Comparison of ENCODE assay signal across 19 cellular contexts in genomic region chr6:44972710-44973109, GRCh38.
DNase-seq lines count a peak whose midpoint lies in the region; ATAC-seq, FAIRE-seq and TF ChIP-seq lines count a peak whose summit lies in the region.
"Had no signal": no experiment of that assay in that cellular context is flagged by ENCODE, and none has a peak within 500 bp of the region (broad histone marks: within the 10 kb centered on the region; RNA-seq: fewer than 3 reads in every experiment).

No MANE protein-coding gene starts in this region.

- no peaks in the 10 kb centered on the region for H3K36me3 ChIP-seq in endodermal cell (ENCODE audit: control insufficient read depth, insufficient read depth, low read length)

- peaks cover 48% of the 10 kb centered on the region for H3K9me3 ChIP-seq in endodermal cell (ENCODE audit: control insufficient read depth, low read length)

- 95 to 97% methylated on average over 3 of the region's 3 CpGs for WGBS in endodermal cell (ENCODE audit: insufficient coverage in 1 of 2, insufficient read length in 1 of 2), 2 experiments

- peak; percentile 11 for DNase-seq in activated CD4-positive, alpha-beta T cell treated with anti-CD3 and anti-CD28 coated beads for 48 hours
- no peak for DNase-seq in activated CD4-positive, alpha-beta T cell treated with anti-CD3 and anti-CD28 coated beads, Interleukin-2, amount 50 U/mL, for 48 hours
- peak; percentile 38 for DNase-seq in stimulated activated naive CD8-positive, alpha-beta T cell treated with anti-CD3 and anti-CD28 coated beads, Interleukin-15, Interleukin-2, amounts not matched to agents 100 U/mL and 50 U/mL, for 24 hours
- DNase-seq in stimulated activated naive CD8-positive, alpha-beta T cell treated with anti-CD3 and anti-CD28 coated beads, Interleukin-15, amount 100 ng/mL, for 72 hours = no peak
- DNase-seq in endodermal cell (peak; percentile 50), HTR-8/SVneo (ENCODE audit: insufficient read length, low spot score) (no peak)
- DNase-seq in activated effector memory CD4-positive, alpha-beta T cell treated with Interleukin-2 at 50 U/mL for 16 hours = no peak
- DNase-seq in stimulated activated CD8-positive, alpha-beta memory T cell treated with anti-CD3 and anti-CD28 coated beads, Interleukin-4, amount 100 ng/mL, for 48 hours = no peak
- DNase-seq: CD4-positive, alpha-beta memory T cell; DMS153; DMS79; GF-D8; HCEC 1CT; HFFc6 had no signal

- peaks cover 52% of the 10 kb centered on the region for H3K4me1 Mint-ChIP-seq in stimulated activated naive CD8-positive, alpha-beta T cell treated with anti-CD3 and anti-CD28 coated beads, Interleukin-15, amount 100 ng/mL, for 72 hours
- no peaks in the 10 kb centered on the region for H3K4me1 Mint-ChIP-seq in endodermal cell
- H3K4me1 Mint-ChIP-seq: GM23338 had no signal

- H3K4me3 ChIP-seq in endodermal cell (ENCODE audit: low read length) = peak overlapping the region; percentile 45
- H3K4me3 ChIP-seq: BLaER1, GM23338 had no signal

- no peak overlapping the region for H3K27ac Mint-ChIP-seq in stimulated activated naive CD8-positive, alpha-beta T cell treated with anti-CD3 and anti-CD28 coated beads, Interleukin-15, amount 100 ng/mL, for 72 hours
- no peak overlapping the region for H3K27ac Mint-ChIP-seq in endodermal cell
- H3K27ac Mint-ChIP-seq: CD14-positive monocyte, GM23338, HFFc6 had no signal

- H3K9ac ChIP-seq in endodermal cell (ENCODE audit: extremely low read depth, low read length, poor library complexity, severe bottlenecking) = no peak overlapping the region
- H3K9ac ChIP-seq: BLaER1 had no signal

- ATAC-seq in stimulated activated naive CD8-positive, alpha-beta T cell treated with anti-CD3 and anti-CD28 coated beads, Interleukin-15, Interleukin-2, amounts not matched to agents 100 U/mL and 50 U/mL, for 24 hours = no peak
- no peak for ATAC-seq in stimulated activated naive CD8-positive, alpha-beta T cell treated with anti-CD3 and anti-CD28 coated beads, Interleukin-15, amount 100 ng/mL, for 72 hours
- ATAC-seq: GM23338 had no signal

- H3K27ac ChIP-seq in endodermal cell (ENCODE audit: low read depth, low read length) = no peak overlapping the region
- H3K27ac ChIP-seq: 22Rv1, BLaER1 had no signal

- no peak overlapping the region for H3K4me3 Mint-ChIP-seq in stimulated activated naive CD8-positive, alpha-beta T cell treated with anti-CD3 and anti-CD28 coated beads, Interleukin-15, amount 100 ng/mL, for 72 hours
- no peak overlapping the region for H3K4me3 Mint-ChIP-seq in endodermal cell
- H3K4me3 Mint-ChIP-seq: CD14-positive monocyte, GM23338, HFFc6 had no signal

- no peaks in the 10 kb centered on the region for H3K4me1 ChIP-seq in endodermal cell (ENCODE audit: control insufficient read depth, insufficient read depth, low read length)

- FAIRE-seq in HTR-8/SVneo (lab: Jason Lieb, UNC) = no peak
- FAIRE-seq: H54 had no signal

- no peaks in the 10 kb centered on the region for H3K27me3 Mint-ChIP-seq in stimulated activated naive CD8-positive, alpha-beta T cell treated with anti-CD3 and anti-CD28 coated beads, Interleukin-15, amount 100 ng/mL, for 72 hours
- no peaks in the 10 kb centered on the region for H3K27me3 Mint-ChIP-seq in endodermal cell (ENCODE audit: insufficient read depth)
- H3K27me3 Mint-ChIP-seq: CD4-positive, alpha-beta memory T cell had no signal

- no peaks in the 10 kb centered on the region for H3K27me3 ChIP-seq in endodermal cell (ENCODE audit: control insufficient read depth, insufficient read depth, low read length, poor library complexity, severe bottlenecking)
- H3K27me3 ChIP-seq: BLaER1 had no signal

- peaks cover 35% of the 10 kb centered on the region for H3K36me3 Mint-ChIP-seq in endodermal cell (ENCODE audit: low read depth)

- peaks cover 30 to 31% of the 10 kb centered on the region in 2 donors for H3K9me3 Mint-ChIP-seq in stimulated activated naive CD8-positive, alpha-beta T cell treated with anti-CD3 and anti-CD28 coated beads, Interleukin-15, amount 100 ng/mL, for 72 hours
- H3K9me3 Mint-ChIP-seq in endodermal cell = peaks cover 41% of the 10 kb centered on the region

- no peak for TF ChIP-seq CTCF in endodermal cell (conservative IDR thresholded peaks at IDR 0.05)

Comparison
In these comparisons a context has a peak if more than half of its experiments do, and no peak if none do; other contexts are left out.
1. DNase-seq: peak in activated CD4-positive, alpha-beta T cell treated with anti-CD3 and anti-CD28 coated beads for 48 hours (single experiment), stimulated activated naive CD8-positive, alpha-beta T cell treated with anti-CD3 and anti-CD28 coated beads, Interleukin-15, Interleukin-2, amounts not matched to agents 100 U/mL and 50 U/mL, for 24 hours (single experiment) and endodermal cell (single experiment); none in activated CD4-positive, alpha-beta T cell treated with anti-CD3 and anti-CD28 coated beads, Interleukin-2, amount 50 U/mL, for 48 hours (0 of 2), stimulated activated naive CD8-positive, alpha-beta T cell treated with anti-CD3 and anti-CD28 coated beads, Interleukin-15, amount 100 ng/mL, for 72 hours (0 of 2), HTR-8/SVneo (single experiment), activated effector memory CD4-positive, alpha-beta T cell treated with Interleukin-2 at 50 U/mL for 16 hours (single experiment) and stimulated activated CD8-positive, alpha-beta memory T cell treated with anti-CD3 and anti-CD28 coated beads, Interleukin-4, amount 100 ng/mL, for 48 hours (single experiment).